ENCODE assay signal across 8 cellular contexts in the genomic region with DNA sequence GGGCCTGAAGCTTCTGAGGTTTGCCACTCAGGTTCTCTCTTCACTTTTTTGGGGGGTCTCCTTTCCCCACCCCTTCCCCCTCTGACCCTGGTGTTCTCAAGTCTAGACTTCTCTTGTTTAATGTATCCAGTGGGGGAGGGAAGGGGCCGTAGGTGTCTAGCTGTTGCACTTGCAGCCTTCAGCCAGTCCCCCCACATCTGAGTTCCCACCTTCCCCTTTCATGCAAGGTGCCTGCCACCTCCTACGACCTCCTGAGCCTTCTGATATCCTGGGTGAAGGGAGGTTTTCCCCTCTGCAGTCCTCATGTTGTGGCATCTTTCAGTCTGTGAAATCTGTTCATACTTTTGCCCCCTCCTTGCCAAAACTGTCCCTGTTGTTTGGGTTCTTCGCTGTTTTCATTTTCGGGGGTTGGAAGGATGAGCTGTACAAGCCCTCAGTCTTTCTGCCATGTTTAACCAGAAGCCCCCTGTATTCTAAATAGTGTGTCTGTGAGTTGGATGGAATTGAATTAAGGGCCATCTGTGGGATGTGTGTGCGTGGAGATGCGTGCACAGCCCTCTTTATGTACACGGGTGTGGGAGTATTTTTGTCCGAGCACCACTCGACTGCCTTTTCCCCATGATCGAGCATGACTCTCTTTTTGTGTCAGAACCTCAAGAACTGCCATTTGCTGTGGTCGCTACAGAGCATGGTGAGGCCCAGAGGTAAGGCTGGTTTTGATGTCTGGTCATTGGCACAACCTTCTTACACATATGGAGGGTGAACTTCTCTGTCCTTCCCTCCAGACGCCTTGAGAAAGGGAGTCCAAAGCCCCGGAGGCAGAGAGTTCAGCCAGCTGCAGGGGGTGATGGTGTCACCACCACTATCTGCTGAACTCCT. TPM values are rescaled to one million over a fixed set of nuclear protein-coding genes. Genes with fewer than 3 reads are reported as not detected.
A peak's percentile ranks its signal among the peaks of the same experiment; 100 is the strongest.
DNase-seq lines count a peak whose midpoint lies in the region; ATAC-seq, FAIRE-seq and TF ChIP-seq lines count a peak whose summit lies in the region.

No MANE protein-coding gene starts in this region.

- peaks cover 72% of the 10 kb centered on the region for H3K4me1 Mint-ChIP-seq in WTC11

- ATAC-seq in WTC11: no peak

- no peak overlapping the region for H3K27ac ChIP-seq in kidney (ENCODE audit: low read depth in 2 of 2, low read length in 2 of 2)
- peak overlapping the region; percentile 64 for H3K27ac ChIP-seq in substantia nigra (ENCODE audit: low read depth, low read length, poor library complexity, severe bottlenecking)
- no peak overlapping the region for H3K27ac ChIP-seq in colonic mucosa

- H3K9me3 Mint-ChIP-seq in WTC11: peaks cover 17% of the 10 kb centered on the region

- POLR2A ChIA-PET in WTC11 (lab: Charles Lee): interaction anchor here (0.6 to 1.0 kb wide), 2 partner anchors 12 to 44 kb away, joined by 3 read pairs; no protein-coding TSS in a partner anchor

- H3K9me3 ChIP-seq in kidney (ENCODE audit: control insufficient read depth in 1 of 2, low read length in 2 of 2): no peaks in the 10 kb centered on the region
- no peaks in the 10 kb centered on the region for H3K9me3 ChIP-seq in colonic mucosa

- no peak for TF ChIP-seq CTCF in WTC11 (IDR thresholded peaks at IDR 0.05)
- TF ChIP-seq CTCF in kidney (IDR thresholded peaks at IDR 0.05; ENCODE audit: borderline replicate concordance, extremely low read depth, insufficient read depth): no peak
- TF ChIP-seq CTCF in colonic mucosa (IDR thresholded peaks at IDR 0.05): no peak

- no peak overlapping the region for H3K4me3 ChIP-seq in kidney (ENCODE audit: low read length in 2 of 2)
- H3K4me3 ChIP-seq in colonic mucosa: no peak overlapping the region

- CTCF ChIA-PET in WTC11 (lab: Charles Lee): interaction anchor here (1.0 to 2.7 kb wide), 5 partner anchors 10 to 67 kb away, joined by 3 to 11 read pairs (median 4); no protein-coding TSS in a partner anchor

- intact Hi-C loops in kidney (cut with DNase I): no loop called here
- intact Hi-C loops in colonic mucosa (cut with DNase I): no loop called here
- intact Hi-C loops in head of caudate nucleus (cut with DNase I): no loop called here

- H3K4me1 ChIP-seq in kidney (ENCODE audit: control insufficient read depth in 1 of 2, insufficient read depth in 1 of 2, low read depth in 1 of 2, low read length in 2 of 2) (peaks cover 24 to 36% of the 10 kb centered on the region in 2 donors), colonic mucosa (peaks cover 15% of the 10 kb centered on the region)

- H3K9ac ChIP-seq in kidney (ENCODE audit: low read length in 2 of 2) (peak overlapping the region in 1 of 2 donors; percentile 38), colonic mucosa (ENCODE audit: low read depth in 2 of 2, low read length in 2 of 2) (no peak overlapping the region)

- no peak for FAIRE-seq in kidney (lab: Jason Lieb, UNC)

- peak overlapping the region; percentile 96 for H3K27ac Mint-ChIP-seq in WTC11

- peak; percentile 29 for DNase-seq in activated CD4-positive, alpha-beta T cell treated with anti-CD3 and anti-CD28 coated beads for 48 hours
- no peak for DNase-seq in activated CD4-positive, alpha-beta T cell treated with anti-CD3 and anti-CD28 coated beads for 4 hours
- no peak for DNase-seq in WTC11 (ENCODE audit: low spot score)
- peak; percentile 10 for DNase-seq in kidney
- DNase-seq in substantia nigra (lab: John Stamatoyannopoulos, UW): no peak
- no peak for DNase-seq in colonic mucosa
- no peak for DNase-seq in LoVo (ENCODE audit: low spot score)
- DNase-seq in head of caudate nucleus: no peak

- no peaks in the 10 kb centered on the region for H3K27me3 Mint-ChIP-seq in WTC11 (ENCODE audit: low read depth)

- H3K36me3 Mint-ChIP-seq in WTC11: peaks cover 31% of the 10 kb centered on the region

- H3K4me3 Mint-ChIP-seq in WTC11: no peak overlapping the region

- H3K36me3 ChIP-seq in kidney (ENCODE audit: control insufficient read depth in 1 of 2, insufficient read depth in 2 of 2, low read length in 2 of 2) (no peaks in the 10 kb centered on the region), colonic mucosa (no peaks in the 10 kb centered on the region)

- no peaks in the 10 kb centered on the region for H3K27me3 ChIP-seq in colonic mucosa

TF ChIP-seq in WTC11, 78 proteins besides CTCF, POLR2A, EP300 and RAD21:
- TF ChIP-seq NR3C1 (CRISPR knock-in tag; conservative IDR thresholded peaks at IDR 0.05; ENCODE audit: low read depth): no peak
- no peak for TF ChIP-seq ESRRA (CRISPR knock-in tag; IDR thresholded peaks at IDR 0.05; ENCODE audit: borderline replicate concordance)
- no peak for TF ChIP-seq HMGA2 (CRISPR knock-in tag; IDR thresholded peaks at IDR 0.05)
- TF ChIP-seq, protein P1, sequence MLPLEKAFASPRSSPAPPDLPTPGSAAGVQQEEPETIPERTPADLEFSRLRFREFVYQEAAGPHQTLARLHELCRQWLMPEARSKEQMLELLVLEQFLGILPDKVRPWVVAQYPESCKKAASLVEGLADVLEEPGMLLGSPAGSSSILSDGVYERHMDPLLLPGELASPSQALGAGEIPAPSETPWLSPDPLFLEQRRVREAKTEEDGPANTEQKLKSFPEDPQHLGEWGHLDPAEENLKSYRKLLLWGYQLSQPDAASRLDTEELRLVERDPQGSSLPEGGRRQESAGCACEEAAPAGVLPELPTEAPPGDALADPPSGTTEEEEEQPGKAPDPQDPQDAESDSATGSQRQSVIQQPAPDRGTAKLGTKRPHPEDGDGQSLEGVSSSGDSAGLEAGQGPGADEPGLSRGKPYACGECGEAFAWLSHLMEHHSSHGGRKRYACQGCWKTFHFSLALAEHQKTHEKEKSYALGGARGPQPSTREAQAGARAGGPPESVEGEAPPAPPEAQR (CRISPR knock-in tag; IDR thresholded peaks at IDR 0.05): no peak
- TF ChIP-seq, protein P2, sequence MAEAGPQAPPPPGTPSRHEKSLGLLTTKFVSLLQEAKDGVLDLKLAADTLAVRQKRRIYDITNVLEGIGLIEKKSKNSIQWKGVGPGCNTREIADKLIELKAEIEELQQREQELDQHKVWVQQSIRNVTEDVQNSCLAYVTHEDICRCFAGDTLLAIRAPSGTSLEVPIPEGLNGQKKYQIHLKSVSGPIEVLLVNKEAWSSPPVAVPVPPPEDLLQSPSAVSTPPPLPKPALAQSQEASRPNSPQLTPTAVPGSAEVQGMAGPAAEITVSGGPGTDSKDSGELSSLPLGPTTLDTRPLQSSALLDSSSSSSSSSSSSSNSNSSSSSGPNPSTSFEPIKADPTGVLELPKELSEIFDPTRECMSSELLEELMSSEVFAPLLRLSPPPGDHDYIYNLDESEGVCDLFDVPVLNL (CRISPR knock-in tag; IDR thresholded peaks at IDR 0.05; ENCODE audit: borderline replicate concordance, low read depth): no peak
- no peak for TF ChIP-seq IRF2 (CRISPR knock-in tag; IDR thresholded peaks at IDR 0.05; ENCODE audit: borderline replicate concordance, low read depth)

RNA-seq across cellular contexts. Expression of a gene that starts 23.6 kb away (rescaled TPM):
- total RNA-seq in WTC11 (2021) (272 to 314 TPM (median 311 TPM) in 3 replicates), kidney (227 TPM), colonic mucosa (100 to 1,000 TPM; 127 to 131 TPM)
- polyA plus RNA-seq in kidney (ENCODE audit: insufficient read depth, low read depth, low replicate concordance): 37.4 TPM

Comparison
In these comparisons a context has a peak if more than half of its experiments do, and no peak if none do; other contexts are left out.
1. DNase-seq: peak in activated CD4-positive, alpha-beta T cell treated with anti-CD3 and anti-CD28 coated beads for 48 hours (single experiment) and kidney (single experiment); none in activated CD4-positive, alpha-beta T cell treated with anti-CD3 and anti-CD28 coated beads for 4 hours (0 of 2), WTC11 (single experiment), substantia nigra (0 of 49), colonic mucosa (single experiment), LoVo (single experiment) and head of caudate nucleus (0 of 42).